9 cellular contexts compared by ENCODE assay signal in genomic region chr15:31339558-31339895, GRCh38. TPM values are rescaled to one million over a fixed set of nuclear protein-coding genes. Genes with fewer than 3 reads are reported as not detected.
DNase-seq lines count a peak whose midpoint lies in the region; ATAC-seq, FAIRE-seq and TF ChIP-seq lines count a peak whose summit lies in the region.
"Had no signal": no experiment of that assay in that cellular context is flagged by ENCODE, and none has a peak within 500 bp of the region (broad histone marks: within the 10 kb centered on the region; RNA-seq: fewer than 3 reads in every experiment).

No MANE protein-coding gene starts in this region.

- peaks cover 53% of the 10 kb centered on the region; the same call in 1 of the 2 replicates for H4K20me1 ChIP-seq in HepG2 (ENCODE audit: insufficient read depth, low read length)

- TF ChIP-seq CTCF in HepG2 (CRISPR knock-in tag; IDR thresholded peaks at IDR 0.05) (no peak), suprapubic skin (IDR thresholded peaks at IDR 0.05) (no peak)

- H3K79me2 ChIP-seq in HepG2 (ENCODE audit: insufficient read depth, low read length), result peaks cover 86% of the 10 kb centered on the region

- no peaks in the 10 kb centered on the region for H3K27me3 Mint-ChIP-seq in activated CD4-positive, alpha-beta T cell treated with anti-CD3 and anti-CD28 coated beads for 36 hours
- no peaks in the 10 kb centered on the region for H3K27me3 Mint-ChIP-seq in activated naive CD8-positive, alpha-beta T cell treated with anti-CD3 and anti-CD28 coated beads for 36 hours

- BruUV-seq in HepG2 (replicated peaks; lab: Mats Ljungman, UMichigan), result no TSS peak

- H3K4me3 Mint-ChIP-seq in activated CD4-positive, alpha-beta T cell treated with anti-CD3 and anti-CD28 coated beads for 36 hours, result no peak overlapping the region
- peak overlapping the region; percentile 60 for H3K4me3 Mint-ChIP-seq in activated naive CD8-positive, alpha-beta T cell treated with anti-CD3 and anti-CD28 coated beads for 36 hours

- no peak overlapping the region for H3K4me3 ChIP-seq in HepG2 (replicated peaks in 1 of 3; ENCODE audit: insufficient read depth in 1 of 3, low read depth in 2 of 3, low read length in 3 of 3)
- peak overlapping the region; percentile 12 for H3K4me3 ChIP-seq in suprapubic skin

- no peak for TF ChIP-seq EP300 in HepG2 (IDR thresholded peaks at IDR 0.05; ENCODE audit: low read depth in 2 of 2, low read length in 2 of 2)
- TF ChIP-seq EP300 in HepG2 (CRISPR knock-in tag; IDR thresholded peaks at IDR 0.05; ENCODE audit: borderline replicate concordance), result no peak
- no peak for TF ChIP-seq EP300 in suprapubic skin (IDR thresholded peaks at IDR 0.05)

- H3K9me3 Mint-ChIP-seq in activated CD4-positive, alpha-beta T cell treated with anti-CD3 and anti-CD28 coated beads for 36 hours (ENCODE audit: low read depth), result no peaks in the 10 kb centered on the region
- H3K9me3 Mint-ChIP-seq in activated naive CD8-positive, alpha-beta T cell treated with anti-CD3 and anti-CD28 coated beads for 36 hours, result no peaks in the 10 kb centered on the region

- H3K4me1 Mint-ChIP-seq in activated CD4-positive, alpha-beta T cell treated with anti-CD3 and anti-CD28 coated beads for 36 hours, result peaks cover 100% of the 10 kb centered on the region
- H3K4me1 Mint-ChIP-seq in activated naive CD8-positive, alpha-beta T cell treated with anti-CD3 and anti-CD28 coated beads for 36 hours, result peaks cover 98% of the 10 kb centered on the region

- TF ChIP-seq POLR2A in HepG2 (IDR thresholded peaks at IDR 0.05; ENCODE audit: insufficient read depth in 1 of 2, low read depth in 2 of 2, low read length in 2 of 2) (no peak), suprapubic skin (IDR thresholded peaks at IDR 0.05) (no peak)

- H3K27ac Mint-ChIP-seq in activated CD4-positive, alpha-beta T cell treated with anti-CD3 and anti-CD28 coated beads for 36 hours, result peak overlapping the region; percentile 86
- H3K27ac Mint-ChIP-seq in activated naive CD8-positive, alpha-beta T cell treated with anti-CD3 and anti-CD28 coated beads for 36 hours, result peak overlapping the region; percentile 74

- in situ Hi-C loops in HepG2 (cut with HindIII; ENCODE audit: extremely low pct_ligation_motif_present, low pct_unique_long_range_greater_than_20kb), result no loop called here

- CTCF ChIA-PET in activated CD4-positive, alpha-beta T cell treated with anti-CD3 and anti-CD28 coated beads for 36 hours (lab: Charles Lee), result no interaction called here
- CTCF ChIA-PET in HepG2 (lab: Yijun Ruan, JAX; ENCODE audit: low intra/inter-chr PET ratio, low total read pairs), result no interaction called here
- CTCF ChIA-PET in HEK293T (lab: Yijun Ruan, JAX), result no interaction called here

- DNase-seq in activated CD4-positive, alpha-beta T cell treated with anti-CD3 and anti-CD28 coated beads for 36 hours, result no peak
- no peak for DNase-seq in activated CD4-positive, alpha-beta T cell treated with anti-CD3 and anti-CD28 coated beads for 4 hours
- DNase-seq in activated naive CD8-positive, alpha-beta T cell treated with anti-CD3 and anti-CD28 coated beads for 36 hours, result no peak
- no peak for DNase-seq in HepG2 (ENCODE audit: low spot score)
- no peak for DNase-seq in suprapubic skin (ENCODE audit: low spot score in 2 of 2)
- DNase-seq in HEK293T (ENCODE audit: extremely low spot score), result no peak
- no peak for DNase-seq in NCI-H187 treated with DMSO at 0.1 percent for 48 hours (lab: John Stamatoyannopoulos, UW)
- DNase-seq in ecto neural progenitor cell (ENCODE audit: low spot score), result no peak
- DNase-seq: small intestine had no signal

- POLR2A ChIA-PET in activated CD4-positive, alpha-beta T cell treated with anti-CD3 and anti-CD28 coated beads for 36 hours (lab: Charles Lee), result no interaction called here
- POLR2A ChIA-PET in HepG2 (lab: Yijun Ruan, JAX) (no interaction called here), HEK293T (lab: Yijun Ruan, JAX) (no interaction called here)

- WGBS in HepG2 (ENCODE audit: low lambda C conversion rate), result 100% methylated on average over 1 of the region's 10 CpGs
- WGBS in suprapubic skin, result 64% methylated on average over 10 of the region's 10 CpGs

- TF ChIP-seq RAD21 in HepG2 (CRISPR knock-in tag; IDR thresholded peaks at IDR 0.05), result no peak

- FAIRE-seq in HepG2 (lab: Jason Lieb, UNC), result no peak
- FAIRE-seq: small intestine had no signal

- no peak for ATAC-seq in activated CD4-positive, alpha-beta T cell treated with anti-CD3 and anti-CD28 coated beads for 36 hours
- ATAC-seq in HepG2, result no peak

- H3K9me3 ChIP-seq in HepG2 (ENCODE audit: low read length) (no peaks in the 10 kb centered on the region), suprapubic skin (no peaks in the 10 kb centered on the region)

- no peak overlapping the region for H3K9ac ChIP-seq in HepG2 (ENCODE audit: insufficient read depth, low read depth, low read length)

- intact Hi-C loops in activated CD4-positive, alpha-beta T cell treated with anti-CD3 and anti-CD28 coated beads for 36 hours (cut with DNase I, micrococcal nuclease), result loop anchor here in 1 of 2 experiments (1.0 kb wide), 1 partner anchor 8 kb away; no protein-coding TSS in a partner anchor
- intact Hi-C loops in HepG2 (cut with micrococcal nuclease; ENCODE audit: unreplicated experiment), result no loop called here

- H3K36me3 Mint-ChIP-seq in activated CD4-positive, alpha-beta T cell treated with anti-CD3 and anti-CD28 coated beads for 36 hours (ENCODE audit: low read depth), result peaks cover 13% of the 10 kb centered on the region
- peaks cover 9% of the 10 kb centered on the region for H3K36me3 Mint-ChIP-seq in activated naive CD8-positive, alpha-beta T cell treated with anti-CD3 and anti-CD28 coated beads for 36 hours

- H3K27ac ChIP-seq in HepG2 (ENCODE audit: extremely low read length, insufficient read depth, low read length), result peak overlapping the region; percentile 38
- H3K27ac ChIP-seq in suprapubic skin, result peak overlapping the region; percentile 88

- H3K4me1 ChIP-seq in HepG2 (ENCODE audit: insufficient read depth, low read length), result peaks cover 48% of the 10 kb centered on the region
- peaks cover 100% of the 10 kb centered on the region for H3K4me1 ChIP-seq in suprapubic skin

- H3K27me3 ChIP-seq in HepG2 (ENCODE audit: control insufficient read depth in 1 of 2, insufficient read depth in 2 of 2, low read length in 2 of 2) (no peaks in the 10 kb centered on the region), suprapubic skin (no peaks in the 10 kb centered on the region)

- no peak overlapping the region for H2AFZ ChIP-seq in HepG2 (ENCODE audit: low read length)

- H3K4me2 ChIP-seq in HepG2 (ENCODE audit: low read depth, low read length), result no peak overlapping the region

- H3K36me3 ChIP-seq in HepG2 (replicated peaks in 1 of 2; ENCODE audit: control insufficient read depth in 1 of 2, insufficient read depth in 2 of 2, low read length in 2 of 2), result peaks cover 0 to 16% of the 10 kb centered on the region in 2 experiments; a peak in 1 of 5 replicates
- no peaks in the 10 kb centered on the region for H3K36me3 ChIP-seq in suprapubic skin

TF ChIP-seq in HepG2, 621 proteins besides CTCF, POLR2A, EP300 and RAD21 (continues in another document):
- no peak for TF ChIP-seq SNAPC5 (CRISPR knock-in tag; IDR thresholded peaks at IDR 0.05; ENCODE audit: borderline replicate concordance)

TF ChIP-seq in HEK293T, 16 proteins besides CTCF, POLR2A, EP300 and RAD21 (continues in another document):
- TF ChIP-seq ZNF384 (IDR thresholded peaks at IDR 0.05) (no peak), BHLHE40 (IDR thresholded peaks at IDR 0.05; ENCODE audit: borderline replicate concordance) (no peak), CTBP1 (IDR thresholded peaks at IDR 0.05; ENCODE audit: borderline replicate concordance) (no peak), ARNT (IDR thresholded peaks at IDR 0.05) (no peak), FOXA1 (IDR thresholded peaks at IDR 0.05) (no peak), NFRKB (IDR thresholded peaks at IDR 0.05) (no peak), L3MBTL2 (conservative IDR thresholded peaks at IDR 0.05) (no peak), ELF4 (IDR thresholded peaks at IDR 0.05) (no peak), SP1 (IDR thresholded peaks at IDR 0.05) (no peak), FOXM1 (IDR thresholded peaks at IDR 0.05; ENCODE audit: borderline replicate concordance) (no peak), LEF1 (IDR thresholded peaks at IDR 0.05; ENCODE audit: borderline replicate concordance) (no peak)

RNA-seq across cellular contexts. Expression of gene KLF13, which starts 12.9 kb away (rescaled TPM):
- 100 to 1,000 TPM; 147 to 212 TPM for total RNA-seq in activated CD4-positive, alpha-beta T cell treated with anti-CD3 and anti-CD28 coated beads for 36 hours
- 100 to 1,000 TPM; 110 to 111 TPM for total RNA-seq in activated naive CD8-positive, alpha-beta T cell treated with anti-CD3 and anti-CD28 coated beads for 36 hours
- 25.1 and 27.8 TPM in 2 replicates for total RNA-seq in HepG2 (2016; rRNA removed; fragmentation: Illumina TruSeq; extraction: Trizol)
- 1.4 and 2.8 TPM in 2 replicates for total RNA-seq in HepG2 (2016; cell fraction: cytosol; rRNA removed; fragmentation: Illumina TruSeq; extraction: Trizol; ENCODE audit: low read depth)
- total RNA-seq in HepG2 (2016; cell fraction: insoluble cytoplasmic fraction; rRNA removed; fragmentation: Illumina TruSeq; extraction: Trizol), result 21.2 and 24.1 TPM in 2 replicates
- total RNA-seq in HepG2 (2016; cell fraction: membrane; rRNA removed; fragmentation: Illumina TruSeq; extraction: Trizol), result 6.8 and 8.3 TPM in 2 replicates
- total RNA-seq in HepG2 (2016; cell fraction: nucleus; rRNA removed; fragmentation: Illumina TruSeq; extraction: Trizol), result 13.1 and 18.9 TPM in 2 replicates
- 16.8 and 18.8 TPM in 2 replicates for polyA plus RNA-seq in HepG2 (2011; rRNA removed)
- 9.1 and 11.1 TPM in 2 replicates for polyA plus RNA-seq in HepG2 (2011; cell fraction: cytosol; rRNA removed)
- 12.3 and 14.2 TPM in 2 replicates for polyA plus RNA-seq in HepG2 (2011; cell fraction: nucleus; rRNA removed)
- polyA plus RNA-seq in HepG2 (2012), result 22.0 and 24.4 TPM in 2 replicates
- polyA plus RNA-seq in HepG2 (2016; cell fraction: cytosol; fragmentation: Illumina TruSeq; extraction: Trizol; ENCODE audit: low read depth), result 1.1 and 2.1 TPM in 2 replicates
- polyA plus RNA-seq in HepG2 (2016; cell fraction: insoluble cytoplasmic fraction; fragmentation: Illumina TruSeq; extraction: Trizol; ENCODE audit: low read depth), result 31.2 and 34.3 TPM in 2 replicates
- polyA plus RNA-seq in HepG2 (2016; cell fraction: membrane; fragmentation: Illumina TruSeq; extraction: Trizol; ENCODE audit: low read depth), result 5.5 and 7.5 TPM in 2 replicates
- polyA plus RNA-seq in HepG2 (2016; cell fraction: nucleus; fragmentation: Illumina TruSeq; extraction: Trizol; ENCODE audit: insufficient read depth, low read depth), result 30.0 and 34.4 TPM in 2 replicates
- polyA minus RNA-seq in HepG2 (2011; rRNA and poly(A)+ RNA removed; ENCODE audit: low replicate concordance), result 23.8 and 65.8 TPM in 2 replicates
- polyA minus RNA-seq in HepG2 (2011; cell fraction: cytosol; rRNA and poly(A)+ RNA removed), result 12.2 and 13.9 TPM in 2 replicates
- polyA minus RNA-seq in HepG2 (2011; cell fraction: nucleus; rRNA and poly(A)+ RNA removed), result 6.3 and 8.8 TPM in 2 replicates
- total RNA-seq in suprapubic skin, result 100 to 1,000 TPM; 141 to 162 (median 145) TPM
